In the genomic region with DNA sequence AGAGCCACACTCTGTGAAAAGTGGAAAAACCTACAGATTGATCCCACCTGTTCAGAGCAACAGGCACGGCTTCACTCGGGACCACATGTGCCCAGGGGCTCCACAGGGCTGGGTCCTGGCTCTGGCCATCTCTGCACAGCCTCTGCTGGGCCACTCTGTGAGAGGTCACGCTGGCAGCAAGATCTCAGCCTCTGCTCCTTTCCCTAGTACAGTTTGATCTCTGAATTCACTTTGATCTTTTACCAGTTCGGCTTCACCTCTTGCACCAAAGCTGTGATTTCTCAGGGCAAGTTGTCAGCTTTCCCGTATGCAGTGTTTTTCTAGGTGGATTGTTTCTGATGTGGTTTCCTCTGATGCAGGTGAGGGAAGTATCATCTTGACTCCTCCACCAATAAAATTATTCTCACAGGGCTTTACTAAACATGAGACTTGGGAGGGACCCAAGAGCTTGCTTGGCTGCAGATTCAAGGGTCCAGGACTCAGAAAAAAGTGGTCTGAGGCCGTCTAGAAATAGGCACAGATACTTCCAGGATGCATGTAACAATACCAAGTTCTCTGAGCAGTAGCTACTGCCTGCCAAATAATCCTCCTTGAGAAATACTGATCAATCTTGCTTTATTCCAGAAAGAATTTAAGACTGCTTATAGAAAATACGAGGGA, we compare ENCODE assay signal across 23 cellular contexts. TPM values are rescaled to one million over a fixed set of nuclear protein-coding genes. Genes with fewer than 3 reads are reported as not detected.
DNase-seq lines count a peak whose midpoint lies in the region; ATAC-seq and TF ChIP-seq lines count a peak whose summit lies in the region.
"Had no signal": no experiment of that assay in that cellular context is flagged by ENCODE, and none has a peak within 500 bp of the region (broad histone marks: within the 10 kb centered on the region; RNA-seq: fewer than 3 reads in every experiment).

No MANE protein-coding gene starts in this region.

- peaks cover 0 to 48% (median 14%) of the 10 kb centered on the region in 6 donors for H3K36me3 ChIP-seq in spleen

- H3K27me3 ChIP-seq in spleen (replicated peaks in 1 of 7): no peaks in the 10 kb centered on the region
- H3K27me3 ChIP-seq: esophagus squamous epithelium had no signal

- peak; percentile 83 to 86 for ATAC-seq in activated naive CD4-positive, alpha-beta T cell treated with anti-CD3 and anti-CD28 coated beads, Interleukin-2, amount 50 U/mL, for 72 hours

- peak overlapping the region in 5 of 8 donors; percentile 2 to 62 (median 24) for H3K27ac ChIP-seq in spleen
- H3K27ac ChIP-seq: HL-60 had no signal

- no peaks in the 10 kb centered on the region for H3K9me3 Mint-ChIP-seq in activated naive CD4-positive, alpha-beta T cell treated with anti-CD3 and anti-CD28 coated beads, Interleukin-2, amount 50 U/mL, for 72 hours

- H3K27ac Mint-ChIP-seq in activated naive CD4-positive, alpha-beta T cell treated with anti-CD3 and anti-CD28 coated beads, Interleukin-2, amount 50 U/mL, for 72 hours: peak overlapping the region in 1 of 2 donors; percentile 15

- no peak for TF ChIP-seq POLR2A in spleen (IDR thresholded peaks at IDR 0.05)

- no peaks in the 10 kb centered on the region for H3K9me3 ChIP-seq in spleen
- H3K9me3 ChIP-seq: Caco-2, esophagus squamous epithelium, SK-N-SH had no signal

- peaks cover 0 to 17% of the 10 kb centered on the region in 2 donors for H3K36me3 Mint-ChIP-seq in activated naive CD4-positive, alpha-beta T cell treated with anti-CD3 and anti-CD28 coated beads, Interleukin-2, amount 50 U/mL, for 72 hours

- TF ChIP-seq CTCF in GM12865 (IDR thresholded peaks at IDR 0.05; ENCODE audit: insufficient read depth, low read depth, low read length, missing control alignments) (no peak), spleen (IDR thresholded peaks at IDR 0.05 in 8 of 11, conservative IDR thresholded peaks at IDR 0.05 in 3 of 11) (no peak)

- DNase-seq in activated T-cell treated with anti-CD3 and anti-CD28 coated beads for 24 hours (ENCODE audit: low read depth) (peak; percentile 7), GM12865 (ENCODE audit: low read depth) (peak; percentile 50), spleen (no peak), GM19240 (ENCODE audit: insufficient read length, low spot score) (no peak), NCI-H510A (lab: John Stamatoyannopoulos, UW) (no peak)
- no peak for DNase-seq in activated T-cell treated with anti-CD3 and anti-CD28 coated beads, Interleukin-2, amount 50 U/mL, for 48 hours
- peak in 1 of 2 donors; percentile 46 for DNase-seq in activated naive CD4-positive, alpha-beta T cell treated with anti-CD3 and anti-CD28 coated beads, Interleukin-2, amount 50 U/mL, for 72 hours (ENCODE audit: low spot score in 2 of 2)
- DNase-seq in stimulated activated CD8-positive, alpha-beta memory T cell treated with anti-CD3 and anti-CD28 coated beads, Interleukin-4, amount 100 ng/mL, for 48 hours: no peak
- DNase-seq: Caco-2; dermis blood vessel endothelial cell; esophagus squamous epithelium; head of caudate nucleus; KBM-7; NCI-H1105; NCI-H774; SK-N-SH; stimulated activated CD4-positive, alpha-beta T cell treated with anti-CD3 and anti-CD28 coated beads, Interleukin-15, amount 100 ng/mL, for 24 hours had no signal

- intact Hi-C loops in spleen (cut with DNase I; ENCODE audit: low total_unique reads): no loop called here

- no peak overlapping the region for H3K4me3 ChIP-seq in GM12865 (ENCODE audit: low read depth, low read length)
- no peak overlapping the region for H3K4me3 ChIP-seq in spleen
- H3K4me3 ChIP-seq: esophagus squamous epithelium, lung had no signal

- peaks cover 0 to 7% (median 2%) of the 10 kb centered on the region in 6 donors for H3K4me1 ChIP-seq in spleen
- H3K4me1 ChIP-seq: Caco-2 had no signal

- WGBS in spleen, 5 donors: 59 to 70% (median 64%) methylated on average over 6 to 7 of the region's 7 CpGs

RNA-seq across cellular contexts. Expression of a gene that starts 24.0 kb away (rescaled TPM):
- under 1 TPM in 1 of 2 donors, not detected in 1; 0.30 TPM for total RNA-seq in activated naive CD4-positive, alpha-beta T cell treated with anti-CD3 and anti-CD28 coated beads, Interleukin-2, amount 50 U/mL, for 72 hours
- total RNA-seq in spleen: 10 to 100 TPM in 1 of 7 donors, 1 to 10 TPM in 2, under 1 TPM in 3, not detected in 1; 0.54 to 16.1 (median 0.90) TPM
- 1 to 10 TPM in 1 of 3 donors, under 1 TPM in 2; 0.36 to 1.2 (median 0.52) TPM for polyA plus RNA-seq in spleen
- total RNA-seq: G401 had no signal

RNA-seq across cellular contexts. Expression of a gene that starts 55.7 kb away (rescaled TPM):
- total RNA-seq in activated naive CD4-positive, alpha-beta T cell treated with anti-CD3 and anti-CD28 coated beads, Interleukin-2, amount 50 U/mL, for 72 hours: not detected
- not detected for total RNA-seq in spleen
- under 1 TPM in 1 of 3 donors, not detected in 2; 0.03 TPM for polyA plus RNA-seq in spleen
- total RNA-seq: dermis blood vessel endothelial cell, G401, H1, subcutaneous adipose tissue had no signal
- polyA plus RNA-seq: AG04450, H1, SK-N-SH had no signal

Comparison
In these comparisons a context has a peak if more than half of its experiments do, and no peak if none do; other contexts are left out.
1. DNase-seq: peak in activated T-cell treated with anti-CD3 and anti-CD28 coated beads for 24 hours (single experiment) and GM12865 (single experiment); none in activated T-cell treated with anti-CD3 and anti-CD28 coated beads, Interleukin-2, amount 50 U/mL, for 48 hours (0 of 2), spleen (single experiment), GM19240 (single experiment), stimulated activated CD8-positive, alpha-beta memory T cell treated with anti-CD3 and anti-CD28 coated beads, Interleukin-4, amount 100 ng/mL, for 48 hours (single experiment) and NCI-H510A (single experiment).